Comparison of ENCODE assay signal across 10 cellular contexts in the genomic region with DNA sequence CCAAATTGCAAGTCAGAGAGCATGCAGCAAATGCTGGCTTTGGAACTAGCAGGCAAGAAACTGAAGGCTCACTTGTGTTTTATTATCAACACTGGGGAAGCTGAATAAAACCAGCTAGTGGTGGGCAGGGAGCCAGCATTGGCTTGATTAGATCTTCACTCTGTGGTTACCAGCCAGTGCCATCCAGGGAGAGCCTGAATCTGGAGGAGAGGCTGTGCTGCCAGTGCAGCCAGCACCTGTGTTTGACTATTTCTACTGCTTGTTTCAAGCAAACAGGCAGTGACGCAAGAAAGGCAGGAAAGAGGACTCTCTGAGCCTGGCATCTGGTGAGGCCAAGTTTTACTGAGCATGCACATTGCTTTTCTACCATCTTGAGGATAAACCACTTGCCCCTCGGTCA.
DNase-seq lines count a peak whose midpoint lies in the region; ATAC-seq lines count a peak whose summit lies in the region.
"Had no signal": no experiment of that assay in that cellular context is flagged by ENCODE, and none has a peak within 500 bp of the region (broad histone marks: within the 10 kb centered on the region; RNA-seq: fewer than 3 reads in every experiment).

No MANE protein-coding gene starts in this region.

- no peaks in the 10 kb centered on the region for H3K9me3 Mint-ChIP-seq in activated naive CD4-positive, alpha-beta T cell treated with anti-CD3 and anti-CD28 coated beads, Interleukin-2, amount 10 ng/mL, durations not matched to agents 7 days and 5 days

- H3K4me3 Mint-ChIP-seq in activated naive CD4-positive, alpha-beta T cell treated with anti-CD3 and anti-CD28 coated beads, Interleukin-2, amount 10 ng/mL, durations not matched to agents 7 days and 5 days = no peak overlapping the region
- H3K4me3 Mint-ChIP-seq: neural crest cell had no signal

- ATAC-seq in HG03571 (IDR thresholded peaks at IDR 0.05; ENCODE audit: unreplicated experiment) (no peak), HG02852 (IDR thresholded peaks at IDR 0.05; ENCODE audit: unreplicated experiment) (no peak)

- no peaks in the 10 kb centered on the region for H3K4me1 Mint-ChIP-seq in activated naive CD4-positive, alpha-beta T cell treated with anti-CD3 and anti-CD28 coated beads, Interleukin-2, amount 10 ng/mL, durations not matched to agents 7 days and 5 days

- CTCF ChIA-PET in activated naive CD4-positive, alpha-beta T cell treated with anti-CD3 and anti-CD28 coated beads, Interleukin-2, amount 10 ng/mL, durations not matched to agents 7 days and 5 days (lab: Charles Lee) = no interaction called here

- DNase-seq in DMS79 treated with DMSO at 0.1 percent for 48 hours (lab: John Stamatoyannopoulos, UW) = peak; percentile 75
- peak; percentile 46 for DNase-seq in NCI-H1694 (lab: John Stamatoyannopoulos, UW)
- DNase-seq in anterior cingulate cortex (lab: John Stamatoyannopoulos, UW) = peak in 44 of 58 donors; percentile 1 to 63 (median 14)
- DNase-seq in lung microvascular endothelial cell (ENCODE audit: low read depth in 2 of 2) = peak; percentile 17 to 27
- no peak for DNase-seq in NAMALWA (ENCODE audit: low spot score)
- DNase-seq in activated naive CD4-positive, alpha-beta T cell treated with anti-CD3 and anti-CD28 coated beads, Interleukin-2, amount 10 ng/mL, durations not matched to agents 7 days and 5 days = no peak
- DNase-seq: NCI-H1048 had no signal

- no peak overlapping the region for H3K27ac Mint-ChIP-seq in activated naive CD4-positive, alpha-beta T cell treated with anti-CD3 and anti-CD28 coated beads, Interleukin-2, amount 10 ng/mL, durations not matched to agents 7 days and 5 days

- peaks cover 11% of the 10 kb centered on the region for H3K27me3 Mint-ChIP-seq in activated naive CD4-positive, alpha-beta T cell treated with anti-CD3 and anti-CD28 coated beads, Interleukin-2, amount 10 ng/mL, durations not matched to agents 7 days and 5 days

- no peaks in the 10 kb centered on the region for H3K36me3 Mint-ChIP-seq in activated naive CD4-positive, alpha-beta T cell treated with anti-CD3 and anti-CD28 coated beads, Interleukin-2, amount 10 ng/mL, durations not matched to agents 7 days and 5 days

Comparison
In these comparisons a context has a peak if more than half of its experiments do, and no peak if none do; other contexts are left out.
1. DNase-seq: peak in DMS79 treated with DMSO at 0.1 percent for 48 hours (single experiment), NCI-H1694 (single experiment), anterior cingulate cortex (44 of 58) and lung microvascular endothelial cell (2 of 2); none in NAMALWA (single experiment) and activated naive CD4-positive, alpha-beta T cell treated with anti-CD3 and anti-CD28 coated beads, Interleukin-2, amount 10 ng/mL, durations not matched to agents 7 days and 5 days (single experiment).